10 cellular contexts compared by ENCODE assay signal in the genomic region with DNA sequence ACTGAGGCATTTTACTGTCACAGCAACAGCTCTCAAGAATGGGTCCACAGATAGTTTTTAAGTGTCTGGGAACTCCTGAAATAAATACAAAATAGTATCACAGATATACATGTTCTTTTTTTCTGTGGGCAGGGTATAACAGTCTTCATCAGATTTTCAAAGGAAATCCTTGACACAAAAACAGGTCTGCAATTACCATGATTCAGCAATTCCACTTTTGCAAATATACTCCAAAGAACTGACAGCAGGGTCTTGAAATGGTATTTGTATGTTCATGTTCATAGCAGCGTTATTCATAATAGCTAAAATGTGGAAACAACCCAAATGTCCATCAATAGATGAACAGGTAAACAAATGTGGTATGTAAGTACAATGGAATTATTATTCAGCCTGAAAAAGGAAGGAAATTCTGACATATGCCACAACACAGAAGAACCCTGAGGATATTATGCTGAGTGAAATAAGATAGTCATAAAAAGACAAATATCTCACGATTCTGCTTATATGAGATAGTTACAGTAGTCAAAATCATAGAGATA.
DNase-seq lines count a peak whose midpoint lies in the region; ATAC-seq, FAIRE-seq and TF ChIP-seq lines count a peak whose summit lies in the region.
"Had no signal": no experiment of that assay in that cellular context is flagged by ENCODE, and none has a peak within 500 bp of the region (broad histone marks: within the 10 kb centered on the region; RNA-seq: fewer than 3 reads in every experiment).

No MANE protein-coding gene starts in this region.

- no peak overlapping the region for H3K4me3 Mint-ChIP-seq in activated CD4-positive, alpha-beta memory T cell treated with anti-CD3 and anti-CD28 coated beads for 36 hours

- peaks cover 38% of the 10 kb centered on the region for H3K36me3 Mint-ChIP-seq in activated CD4-positive, alpha-beta memory T cell treated with anti-CD3 and anti-CD28 coated beads for 36 hours

- in situ Hi-C loops in HepG2 (cut with HindIII; ENCODE audit: extremely low pct_ligation_motif_present, low pct_unique_long_range_greater_than_20kb), result no loop called here
- in situ Hi-C loops in brain microvascular endothelial cell (cut with HindIII; ENCODE audit: low pct_ligation_motif_present, low sequenced_read_pairs), result no loop called here

- ATAC-seq in left cardiac atrium (no peak), HepG2 (no peak), GM18517 (IDR thresholded peaks at IDR 0.05; ENCODE audit: unreplicated experiment) (no peak)

- intact Hi-C loops in left ventricle myocardium inferior (cut with micrococcal nuclease) (no loop called here), left cardiac atrium (cut with DNase I) (no loop called here), HepG2 (cut with micrococcal nuclease; ENCODE audit: unreplicated experiment) (no loop called here)
- intact Hi-C loops in activated CD4-positive, alpha-beta memory T cell treated with anti-CD3 and anti-CD28 coated beads for 36 hours (cut with micrococcal nuclease), result no loop called here

- 92% methylated on average over 2 of the region's 2 CpGs for WGBS in HepG2 (ENCODE audit: low lambda C conversion rate)

- H3K9me3 ChIP-seq in left ventricle myocardium inferior (replicated peaks) (no peaks in the 10 kb centered on the region), HepG2 (ENCODE audit: low read length) (no peaks in the 10 kb centered on the region)
- H3K9me3 ChIP-seq: SJSA1 had no signal

- TF ChIP-seq EP300 in HepG2 (IDR thresholded peaks at IDR 0.05; ENCODE audit: low read depth in 2 of 2, low read length in 2 of 2), result no peak
- TF ChIP-seq EP300 in HepG2 (CRISPR knock-in tag; IDR thresholded peaks at IDR 0.05; ENCODE audit: borderline replicate concordance), result no peak

- DNase-seq in left ventricle myocardium inferior (no peak), left cardiac atrium (no peak), HepG2 (ENCODE audit: low spot score) (no peak), GM20000 (ENCODE audit: low spot score) (no peak), occipital lobe (lab: John Stamatoyannopoulos, UW) (no peak), brain microvascular endothelial cell (no peak)
- no peak for DNase-seq in activated CD4-positive, alpha-beta memory T cell treated with anti-CD3 and anti-CD28 coated beads for 36 hours
- DNase-seq: stimulated activated CD4-positive, alpha-beta T cell treated with anti-CD3 and anti-CD28 coated beads, Interleukin-4, amount 100 ng/mL, for 24 hours had no signal

- CTCF ChIA-PET in activated CD4-positive, alpha-beta memory T cell treated with anti-CD3 and anti-CD28 coated beads for 36 hours (lab: Charles Lee), result interaction anchor here (1.1 to 1.2 kb wide), 3 partner anchors 10 to 101 kb away, joined by 3 to 5 read pairs (median 3); no protein-coding TSS in a partner anchor
- CTCF ChIA-PET in HepG2 (lab: Yijun Ruan, JAX; ENCODE audit: low intra/inter-chr PET ratio, low total read pairs), result no interaction called here

- peak; percentile 23 for FAIRE-seq in HepG2 (lab: Jason Lieb, UNC)

- no peak overlapping the region for H2AFZ ChIP-seq in HepG2 (ENCODE audit: low read length)

- no TSS peak for BruUV-seq in HepG2 (replicated peaks; lab: Mats Ljungman, UMichigan)

- peaks cover 24% of the 10 kb centered on the region for H3K4me1 ChIP-seq in left ventricle myocardium inferior
- H3K4me1 ChIP-seq in HepG2 (ENCODE audit: insufficient read depth, low read length), result no peaks in the 10 kb centered on the region

- no peaks in the 10 kb centered on the region for H3K27me3 Mint-ChIP-seq in activated CD4-positive, alpha-beta memory T cell treated with anti-CD3 and anti-CD28 coated beads for 36 hours

- no peaks in the 10 kb centered on the region for H4K20me1 ChIP-seq in HepG2 (ENCODE audit: insufficient read depth, low read length)

- no peak overlapping the region for H3K9ac ChIP-seq in HepG2 (ENCODE audit: insufficient read depth, low read depth, low read length)

- H3K36me3 ChIP-seq in left ventricle myocardium inferior (peaks cover 48% of the 10 kb centered on the region), HepG2 (replicated peaks in 1 of 2; ENCODE audit: control insufficient read depth in 1 of 2, insufficient read depth in 2 of 2, low read length in 2 of 2) (peaks cover 2 to 18% of the 10 kb centered on the region in 2 experiments; a peak in 4 of 5 replicates), brain microvascular endothelial cell (replicated peaks) (peaks cover 3% of the 10 kb centered on the region)

- H3K4me3 ChIP-seq in left ventricle myocardium inferior, result no peak overlapping the region
- H3K4me3 ChIP-seq in HepG2 (replicated peaks in 1 of 3; ENCODE audit: insufficient read depth in 1 of 3, low read depth in 2 of 3, low read length in 3 of 3), result no peak overlapping the region
- H3K4me3 ChIP-seq in brain microvascular endothelial cell (ENCODE audit: low read depth, low read length), result no peak overlapping the region
- H3K4me3 ChIP-seq: SJSA1 had no signal

- no peaks in the 10 kb centered on the region for H3K27me3 ChIP-seq in left ventricle myocardium inferior (ENCODE audit: low read depth)
- H3K27me3 ChIP-seq in HepG2 (ENCODE audit: control insufficient read depth in 1 of 2, insufficient read depth in 2 of 2, low read length in 2 of 2), result no peaks in the 10 kb centered on the region
- H3K27me3 ChIP-seq in brain microvascular endothelial cell (replicated peaks), result no peaks in the 10 kb centered on the region
- H3K27me3 ChIP-seq: SJSA1 had no signal

- no peaks in the 10 kb centered on the region for H3K79me2 ChIP-seq in HepG2 (ENCODE audit: insufficient read depth, low read length)

- TF ChIP-seq CTCF in left ventricle myocardium inferior (IDR thresholded peaks at IDR 0.05; ENCODE audit: borderline replicate concordance) (no peak), HepG2 (CRISPR knock-in tag; IDR thresholded peaks at IDR 0.05) (no peak), GM20000 (IDR thresholded peaks at IDR 0.05; ENCODE audit: extremely low read depth, missing control alignments) (no peak), brain microvascular endothelial cell (IDR thresholded peaks at IDR 0.05; ENCODE audit: low read depth, low read length, missing control alignments) (no peak)

- no peak overlapping the region for H3K4me2 ChIP-seq in HepG2 (ENCODE audit: low read depth, low read length)

- no peak for TF ChIP-seq POLR2A in HepG2 (IDR thresholded peaks at IDR 0.05; ENCODE audit: insufficient read depth in 1 of 2, low read depth in 2 of 2, low read length in 2 of 2)

- H3K27ac ChIP-seq in left ventricle myocardium inferior (replicated peaks) (peak overlapping the region; percentile 64), HepG2 (ENCODE audit: extremely low read length, insufficient read depth, low read length) (no peak overlapping the region), brain microvascular endothelial cell (no peak overlapping the region)
- H3K27ac ChIP-seq: SJSA1 had no signal

- POLR2A ChIA-PET in activated CD4-positive, alpha-beta memory T cell treated with anti-CD3 and anti-CD28 coated beads for 36 hours (lab: Charles Lee), result interaction anchor here (0.6 kb wide), 1 partner anchor 179 kb away, joined by 3 read pairs; no protein-coding TSS in a partner anchor
- POLR2A ChIA-PET in HepG2 (lab: Yijun Ruan, JAX), result no interaction called here

- peaks cover 31% of the 10 kb centered on the region for H3K4me1 Mint-ChIP-seq in activated CD4-positive, alpha-beta memory T cell treated with anti-CD3 and anti-CD28 coated beads for 36 hours (ENCODE audit: low read depth)

- H3K27ac Mint-ChIP-seq in activated CD4-positive, alpha-beta memory T cell treated with anti-CD3 and anti-CD28 coated beads for 36 hours, result peak overlapping the region; percentile 61

- TF ChIP-seq RAD21 in HepG2 (CRISPR knock-in tag; IDR thresholded peaks at IDR 0.05), result no peak

- H3K9me3 Mint-ChIP-seq in activated CD4-positive, alpha-beta memory T cell treated with anti-CD3 and anti-CD28 coated beads for 36 hours, result peaks cover under 1% of the 10 kb centered on the region

TF ChIP-seq in HepG2, 621 proteins besides CTCF, POLR2A, EP300 and RAD21 (continues in another document):
- TF ChIP-seq ZNF350 (CRISPR knock-in tag; IDR thresholded peaks at IDR 0.05; ENCODE audit: borderline replicate concordance, low read depth) (no peak), CCAR2 (optimal IDR thresholded peaks at IDR 0.05; ENCODE audit: low read depth, low read length) (no peak), ZKSCAN8 (CRISPR knock-in tag; IDR thresholded peaks at IDR 0.05; ENCODE audit: borderline replicate concordance) (no peak), MTF2 (CRISPR knock-in tag; IDR thresholded peaks at IDR 0.05; ENCODE audit: borderline replicate concordance) (no peak), MAFK (conservative IDR thresholded peaks at IDR 0.05 in 1 of 2, IDR thresholded peaks at IDR 0.05 in 1 of 2; ENCODE audit: low read length in 2 of 2) (peak; percentile 39 to 64; a peak in 3 of 4 replicates), NFE2L2 (IDR thresholded peaks at IDR 0.05; ENCODE audit: low read length) (peak; percentile 42; the same call in 1 of the 2 replicates), NR3C1 (CRISPR knock-in tag; IDR thresholded peaks at IDR 0.05) (no peak)
- TF ChIP-seq, protein P1, sequence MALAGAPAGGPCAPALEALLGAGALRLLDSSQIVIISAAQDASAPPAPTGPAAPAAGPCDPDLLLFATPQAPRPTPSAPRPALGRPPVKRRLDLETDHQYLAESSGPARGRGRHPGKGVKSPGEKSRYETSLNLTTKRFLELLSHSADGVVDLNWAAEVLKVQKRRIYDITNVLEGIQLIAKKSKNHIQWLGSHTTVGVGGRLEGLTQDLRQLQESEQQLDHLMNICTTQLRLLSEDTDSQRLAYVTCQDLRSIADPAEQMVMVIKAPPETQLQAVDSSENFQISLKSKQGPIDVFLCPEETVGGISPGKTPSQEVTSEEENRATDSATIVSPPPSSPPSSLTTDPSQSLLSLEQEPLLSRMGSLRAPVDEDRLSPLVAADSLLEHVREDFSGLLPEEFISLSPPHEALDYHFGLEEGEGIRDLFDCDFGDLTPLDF (CRISPR knock-in tag; IDR thresholded peaks at IDR 0.05), result no peak
